In the genomic region with DNA sequence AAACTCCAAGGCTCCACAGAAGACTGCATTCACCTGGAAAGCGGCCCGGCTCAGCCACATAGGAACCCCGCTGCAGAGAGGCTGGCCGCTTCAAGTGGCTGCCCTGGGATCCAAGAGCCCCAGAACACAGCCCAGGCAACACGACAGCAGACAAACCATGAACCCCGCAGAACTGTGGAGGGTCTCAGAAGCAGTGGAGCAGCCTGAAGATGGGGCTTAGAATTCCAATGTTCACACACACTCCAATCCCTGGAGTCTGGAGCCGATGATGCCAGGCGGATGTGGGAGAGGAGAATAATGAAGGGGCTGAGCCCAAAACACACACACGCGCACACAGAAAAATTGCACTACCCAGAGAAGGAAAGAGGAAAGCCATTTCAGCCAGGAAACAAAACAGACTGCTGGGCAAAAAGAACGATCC, we compare ENCODE assay signal across 16 cellular contexts. TPM values are rescaled to one million over a fixed set of nuclear protein-coding genes. Genes with fewer than 3 reads are reported as not detected.
A peak's percentile ranks its signal among the peaks of the same experiment; 100 is the strongest.
DNase-seq lines count a peak whose midpoint lies in the region; ATAC-seq and TF ChIP-seq lines count a peak whose summit lies in the region.
"Had no signal": no experiment of that assay in that cellular context is flagged by ENCODE, and none has a peak within 500 bp of the region (broad histone marks: within the 10 kb centered on the region; RNA-seq: fewer than 3 reads in every experiment).

No MANE protein-coding gene starts in this region.

- no peak for TF ChIP-seq CTCF in sigmoid colon (IDR thresholded peaks at IDR 0.05)

- intact Hi-C loops in sigmoid colon (cut with DNase I), result loop anchor here (2.0 to 5.0 kb wide), 2 partner anchors 54 to 90 kb away; a partner anchor contains a TSS

- peak overlapping the region; percentile 70; the same call in 1 of the 2 replicates for H3K9ac ChIP-seq in iPS-20b (ENCODE audit: low read depth, low read length)

- no peak for ATAC-seq in HG02798 (IDR thresholded peaks at IDR 0.05; ENCODE audit: poor library complexity, unreplicated experiment)
- ATAC-seq: naive thymus-derived CD8-positive, alpha-beta T cell; stimulated activated naive CD8-positive, alpha-beta T cell treated with anti-CD3 and anti-CD28 coated beads, Interleukin-15, amount 100 ng/mL, for 72 hours had no signal

- H3K27ac ChIP-seq in iPS-20b (ENCODE audit: low read length), result peak overlapping the region; percentile 29
- peak overlapping the region in 3 of 4 donors; percentile 64 to 80 (median 77) for H3K27ac ChIP-seq in sigmoid colon
- H3K27ac ChIP-seq: right lobe of liver had no signal

- TF ChIP-seq POLR2A in sigmoid colon (IDR thresholded peaks at IDR 0.05), result no peak

- WGBS in sigmoid colon, 2 donors, result 79 to 93% methylated on average over 11 of the region's 11 CpGs

- H3K36me3 ChIP-seq in iPS-20b (ENCODE audit: insufficient read depth, low read depth, low read length) (peaks cover 7% of the 10 kb centered on the region; the same call in 1 of the 2 replicates), sigmoid colon (no peaks in the 10 kb centered on the region)
- H3K36me3 ChIP-seq: right lobe of liver had no signal

- H3K27me3 ChIP-seq in iPS-20b (ENCODE audit: insufficient read depth, low read length) (no peaks in the 10 kb centered on the region), sigmoid colon (no peaks in the 10 kb centered on the region)
- H3K27me3 ChIP-seq: right lobe of liver had no signal

- H3K4me1 ChIP-seq in iPS-20b (ENCODE audit: insufficient read depth, low read length) (peaks cover 45% of the 10 kb centered on the region; the same call in 1 of the 2 replicates), sigmoid colon (peaks cover 0 to 33% (median 25%) of the 10 kb centered on the region in 4 donors)

- TF ChIP-seq EP300 in sigmoid colon (IDR thresholded peaks at IDR 0.05), result no peak

- DNase-seq in GM03348 (ENCODE audit: low spot score), result peak; percentile 72
- DNase-seq in cerebellar cortex (ENCODE audit: low spot score), result peak; percentile 78
- DNase-seq in sigmoid colon, result no peak
- DNase-seq in epidermal melanocyte (ENCODE audit: insufficient read length, low spot score), result no peak
- no peak for DNase-seq in NOMO-1 (lab: John Stamatoyannopoulos, UW; ENCODE audit: unreplicated experiment in 2 of 2)
- DNase-seq in NCI-H187 (lab: John Stamatoyannopoulos, UW), result no peak
- DNase-seq: activated CD4-positive, alpha-beta T cell treated with anti-CD3 and anti-CD28 coated beads, Interleukin-2, amount 10 ng/mL, durations not matched to agents 7 days and 5 days; activated naive CD8-positive, alpha-beta T cell treated with anti-CD3 and anti-CD28 coated beads, Interleukin-2, amount 10 ng/mL, durations not matched to agents 7 days and 5 days; activated T-cell treated with anti-CD3 and anti-CD28 coated beads, Interleukin-2, amount 50 U/mL, for 1 hour; MM.1S; naive thymus-derived CD8-positive, alpha-beta T cell; NCI-H2107; right lobe of liver; stimulated activated naive CD8-positive, alpha-beta T cell treated with anti-CD3 and anti-CD28 coated beads, Interleukin-15, amount 100 ng/mL, for 72 hours had no signal

- H3K9me3 ChIP-seq in iPS-20b (ENCODE audit: insufficient read depth, low read depth, low read length), result no peaks in the 10 kb centered on the region
- no peaks in the 10 kb centered on the region for H3K9me3 ChIP-seq in sigmoid colon
- H3K9me3 ChIP-seq: right lobe of liver had no signal

- H3K4me3 ChIP-seq in iPS-20b (ENCODE audit: low read length), result no peak overlapping the region; the same call in 1 of the 2 replicates
- H3K4me3 ChIP-seq in sigmoid colon, result peak overlapping the region in 3 of 4 donors; percentile 9 to 28 (median 26)
- H3K4me3 ChIP-seq: right lobe of liver had no signal

RNA-seq across cellular contexts. Expression of a gene that starts 52.4 kb away (rescaled TPM):
- total RNA-seq in sigmoid colon, result 10 to 100 TPM in 2 of 4 donors, 1 to 10 TPM in 2; 9.6 to 19.9 (median 12.8) TPM
- 1 to 10 TPM; 2.4 to 3.8 (median 3.2) TPM for polyA plus RNA-seq in sigmoid colon

Comparison
In these comparisons a context has a peak if more than half of its experiments do, and no peak if none do; other contexts are left out.
1. DNase-seq: peak in GM03348 (single experiment) and cerebellar cortex (single experiment); none in sigmoid colon (single experiment), epidermal melanocyte (single experiment), NOMO-1 (0 of 2) and NCI-H187 (0 of 2).